In the genomic region with DNA sequence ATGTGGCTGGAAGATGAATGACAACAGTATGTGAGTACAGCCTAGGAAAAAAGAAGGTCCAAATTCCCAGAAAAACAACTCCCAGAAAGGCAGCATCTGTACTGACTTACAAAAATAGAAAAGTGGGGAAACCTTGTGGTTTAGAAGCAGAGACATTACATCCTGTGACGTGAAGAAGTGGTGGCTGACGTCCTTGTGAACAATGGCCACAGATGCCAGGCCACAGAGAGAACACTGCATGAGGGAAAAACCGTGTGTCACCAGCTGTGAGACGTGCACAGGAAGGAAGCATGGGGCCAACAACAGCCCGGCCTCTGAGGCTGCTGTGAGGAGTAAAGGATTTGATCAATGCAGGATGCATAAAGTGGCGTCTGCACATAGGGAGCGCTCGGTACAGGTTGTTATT, we compare ENCODE assay signal across 9 cellular contexts.
DNase-seq lines count a peak whose midpoint lies in the region; ATAC-seq, FAIRE-seq and TF ChIP-seq lines count a peak whose summit lies in the region.
"Had no signal": no experiment of that assay in that cellular context is flagged by ENCODE, and none has a peak within 500 bp of the region (broad histone marks: within the 10 kb centered on the region; RNA-seq: fewer than 3 reads in every experiment).

No MANE protein-coding gene starts in this region.

- H3F3A ChIP-seq in SK-N-SH (replicated peaks; ENCODE audit: insufficient read depth) = no peaks in the 10 kb centered on the region

- DNase-seq in NCI-H146 (lab: John Stamatoyannopoulos, UW) (peak; percentile 24), SK-N-SH (no peak), D721Med (ENCODE audit: insufficient read length, low spot score) (no peak)
- peak; percentile 72 for DNase-seq in activated naive CD4-positive, alpha-beta T cell treated with anti-CD3 and anti-CD28 coated beads, Interleukin-2, amount 10 ng/mL, durations not matched to agents 7 days and 5 days

- peak overlapping the region; percentile 52 for H3K27ac Mint-ChIP-seq in activated naive CD4-positive, alpha-beta T cell treated with anti-CD3 and anti-CD28 coated beads, Interleukin-2, amount 10 ng/mL, durations not matched to agents 7 days and 5 days
- H3K27ac Mint-ChIP-seq in nephron = peak overlapping the region; percentile 36 to 73 (median 53)

- WGBS in SK-N-SH (ENCODE audit: low lambda C conversion rate) = 78% methylated on average over 8 of the region's 8 CpGs

- H3K27me3 Mint-ChIP-seq in activated naive CD4-positive, alpha-beta T cell treated with anti-CD3 and anti-CD28 coated beads, Interleukin-2, amount 10 ng/mL, durations not matched to agents 7 days and 5 days = peaks cover under 1% of the 10 kb centered on the region
- H3K27me3 Mint-ChIP-seq in nephron (ENCODE audit: low read depth) = peaks cover 6% of the 10 kb centered on the region

- no peak overlapping the region for H3K4me3 ChIP-seq in SK-N-SH (ENCODE audit: low read depth in 2 of 2, low read length in 1 of 2)

- TF ChIP-seq CTCF in nephron (IDR thresholded peaks at IDR 0.05; ENCODE audit: unreplicated experiment in 3 of 3) (no peak), SK-N-SH (IDR thresholded peaks at IDR 0.05) (no peak), D721Med (IDR thresholded peaks at IDR 0.05; ENCODE audit: insufficient read depth, missing control alignments) (no peak)

- CTCF ChIA-PET in activated naive CD4-positive, alpha-beta T cell treated with anti-CD3 and anti-CD28 coated beads, Interleukin-2, amount 10 ng/mL, durations not matched to agents 7 days and 5 days (lab: Charles Lee) = interaction anchor here (1.0 kb wide), 1 partner anchor 183 kb away, joined by 3 read pairs; no protein-coding TSS in a partner anchor
- CTCF ChIA-PET in SK-N-SH (lab: Yijun Ruan, JAX) = interaction anchor here (0.6 kb wide), 1 partner anchor 1765 kb away, joined by 3 read pairs; no protein-coding TSS in a partner anchor

- H3K9ac ChIP-seq in SK-N-SH = no peak overlapping the region

- H3K9me2 ChIP-seq in SK-N-SH = no peaks in the 10 kb centered on the region

- FAIRE-seq in D721Med (lab: Jason Lieb, UNC) = no peak
- FAIRE-seq: islet of Langerhans had no signal

- no peak for TF ChIP-seq EP300 in SK-N-SH (IDR thresholded peaks at IDR 0.05; ENCODE audit: borderline replicate concordance in 1 of 2, low read depth in 1 of 2, low read length in 1 of 2)

- no peak overlapping the region for H2AFZ ChIP-seq in SK-N-SH (ENCODE audit: low read depth)

- H4K20me1 ChIP-seq in SK-N-SH (ENCODE audit: insufficient read depth) = no peaks in the 10 kb centered on the region

- POLR2A ChIA-PET in SK-N-SH (lab: Yijun Ruan, JAX) = no interaction called here

- ATAC-seq in GM19025 (IDR thresholded peaks at IDR 0.05; ENCODE audit: low read depth, unreplicated experiment) = peak; percentile 61
- ATAC-seq in HG03439 (IDR thresholded peaks at IDR 0.05; ENCODE audit: unreplicated experiment) = no peak
- no peak for ATAC-seq in GM18517 (IDR thresholded peaks at IDR 0.05; ENCODE audit: unreplicated experiment)

- no peaks in the 10 kb centered on the region for H3K36me3 ChIP-seq in SK-N-SH (replicated peaks in 1 of 2; ENCODE audit: control insufficient read depth in 1 of 2, insufficient read depth in 2 of 2, low read length in 1 of 2)

- no peaks in the 10 kb centered on the region for H3K79me2 ChIP-seq in SK-N-SH (ENCODE audit: insufficient read depth)

- no peaks in the 10 kb centered on the region; a peak in 1 of 4 replicates for H3K4me1 ChIP-seq in SK-N-SH (ENCODE audit: control insufficient read depth in 1 of 2, insufficient read depth in 2 of 2, low read depth in 1 of 2, low read length in 1 of 2)

- H3K36me3 Mint-ChIP-seq in activated naive CD4-positive, alpha-beta T cell treated with anti-CD3 and anti-CD28 coated beads, Interleukin-2, amount 10 ng/mL, durations not matched to agents 7 days and 5 days = no peaks in the 10 kb centered on the region
- no peaks in the 10 kb centered on the region for H3K36me3 Mint-ChIP-seq in nephron (ENCODE audit: low read depth)

- no peaks in the 10 kb centered on the region for H3K9me3 ChIP-seq in SK-N-SH

- H3K9me3 Mint-ChIP-seq in activated naive CD4-positive, alpha-beta T cell treated with anti-CD3 and anti-CD28 coated beads, Interleukin-2, amount 10 ng/mL, durations not matched to agents 7 days and 5 days = no peaks in the 10 kb centered on the region
- peaks cover 2% of the 10 kb centered on the region for H3K9me3 Mint-ChIP-seq in nephron

- no peaks in the 10 kb centered on the region for H3K27me3 ChIP-seq in SK-N-SH (ENCODE audit: insufficient read depth)

- no peak for TF ChIP-seq RAD21 in SK-N-SH (IDR thresholded peaks at IDR 0.05; ENCODE audit: low read length)

- H3K4me3 Mint-ChIP-seq in activated naive CD4-positive, alpha-beta T cell treated with anti-CD3 and anti-CD28 coated beads, Interleukin-2, amount 10 ng/mL, durations not matched to agents 7 days and 5 days = no peak overlapping the region
- no peak overlapping the region for H3K4me3 Mint-ChIP-seq in nephron

- peaks cover 28% of the 10 kb centered on the region for H3K4me1 Mint-ChIP-seq in activated naive CD4-positive, alpha-beta T cell treated with anti-CD3 and anti-CD28 coated beads, Interleukin-2, amount 10 ng/mL, durations not matched to agents 7 days and 5 days
- H3K4me1 Mint-ChIP-seq in nephron = peaks cover 30% of the 10 kb centered on the region

- H3K27ac ChIP-seq in SK-N-SH (ENCODE audit: low read depth in 2 of 2, low read length in 1 of 2) = no peak overlapping the region

- no peak overlapping the region for H3K4me2 ChIP-seq in SK-N-SH

TF ChIP-seq in SK-N-SH, 30 proteins besides CTCF, POLR2A, EP300 and RAD21:
- TF ChIP-seq NRF1 (IDR thresholded peaks at IDR 0.05; ENCODE audit: low read depth, low read length) (no peak), FOXJ3 (CRISPR knock-in tag; IDR thresholded peaks at IDR 0.05) (no peak)
TF ChIP-seq in SK-N-SH: peak in this region for 0.

Comparison
In these comparisons a context has a peak if more than half of its experiments do, and no peak if none do; other contexts are left out.
1. DNase-seq: peak in NCI-H146 (single experiment) and activated naive CD4-positive, alpha-beta T cell treated with anti-CD3 and anti-CD28 coated beads, Interleukin-2, amount 10 ng/mL, durations not matched to agents 7 days and 5 days (single experiment); none in SK-N-SH (single experiment) and D721Med (single experiment).